8 cellular contexts compared by ENCODE assay signal in genomic region chrX:70479197-70479969, GRCh38. TPM values are rescaled to one million over a fixed set of nuclear protein-coding genes. Genes with fewer than 3 reads are reported as not detected.
DNase-seq lines count a peak whose midpoint lies in the region; ATAC-seq and TF ChIP-seq lines count a peak whose summit lies in the region.
"Had no signal": no experiment of that assay in that cellular context is flagged by ENCODE, and none has a peak within 500 bp of the region (broad histone marks: within the 10 kb centered on the region; RNA-seq: fewer than 3 reads in every experiment).

No MANE protein-coding gene starts in this region.

- ATAC-seq in thoracic aorta (ENCODE audit: insufficient number of reproducible peaks, low FRiP score, low read depth) (no peak), GM21367 (IDR thresholded peaks at IDR 0.05; ENCODE audit: unreplicated experiment) (no peak)

- H3K4me3 ChIP-seq in HUES48 (ENCODE audit: low read depth, low read length) = peak overlapping the region; percentile 35; the same call in 1 of the 2 replicates
- no peak overlapping the region for H3K4me3 ChIP-seq in ascending aorta
- H3K4me3 ChIP-seq in iPS-18a (ENCODE audit: low read length) = peak overlapping the region; percentile 13
- no peak overlapping the region for H3K4me3 ChIP-seq in thoracic aorta

- no peak for TF ChIP-seq CTCF in ascending aorta (IDR thresholded peaks at IDR 0.05)
- no peak for TF ChIP-seq CTCF in thoracic aorta (IDR thresholded peaks at IDR 0.05)

- DNase-seq in ascending aorta (ENCODE audit: low spot score in 2 of 2) (no peak), thoracic aorta (ENCODE audit: low spot score) (no peak)
- DNase-seq in activated T-cell treated with anti-CD3 and anti-CD28 coated beads, Interleukin-2, amount 50 U/mL, for 48 hours = no peak
- DNase-seq in activated naive CD4-positive, alpha-beta T cell treated with anti-CD3 and anti-CD28 coated beads, Interleukin-2, amount 50 U/mL, for 16 hours = no peak
- DNase-seq: activated gamma-delta T cell treated with Interleukin-2 at 50 U/mL for 16 hours had no signal

- H3K27me3 ChIP-seq in HUES48 (ENCODE audit: control insufficient read depth, insufficient read depth, low read length) = no peaks in the 10 kb centered on the region
- no peaks in the 10 kb centered on the region for H3K27me3 ChIP-seq in ascending aorta
- H3K27me3 ChIP-seq in iPS-18a (ENCODE audit: control insufficient read depth, insufficient read depth, low read length) = no peaks in the 10 kb centered on the region
- no peaks in the 10 kb centered on the region for H3K27me3 ChIP-seq in thoracic aorta (replicated peaks; ENCODE audit: insufficient read depth)

- H3K4me1 ChIP-seq in HUES48 (ENCODE audit: control insufficient read depth, insufficient read depth, low read length) (peaks cover 57% of the 10 kb centered on the region), ascending aorta (peaks cover 10 to 15% of the 10 kb centered on the region in 2 donors), iPS-18a (ENCODE audit: control insufficient read depth, low read depth, low read length) (peaks cover 47% of the 10 kb centered on the region), thoracic aorta (ENCODE audit: control insufficient read depth in 1 of 2, low read depth in 2 of 2) (peaks cover 13 to 49% of the 10 kb centered on the region in 2 donors)

- H3K9ac ChIP-seq in HUES48 (ENCODE audit: low read depth, low read length) (no peak overlapping the region), iPS-18a (ENCODE audit: low read length) (no peak overlapping the region)

- H3K36me3 ChIP-seq in HUES48 (ENCODE audit: control insufficient read depth, insufficient read depth, low read length) (peaks cover 29% of the 10 kb centered on the region), ascending aorta (no peaks in the 10 kb centered on the region), iPS-18a (ENCODE audit: control insufficient read depth, low read depth, low read length) (peaks cover 12% of the 10 kb centered on the region), thoracic aorta (no peaks in the 10 kb centered on the region)

- intact Hi-C loops in ascending aorta (cut with DNase I) = no loop called here

- H3K9me3 ChIP-seq in HUES48 (ENCODE audit: control insufficient read depth, insufficient read depth, low read length) = peaks cover 17% of the 10 kb centered on the region
- no peaks in the 10 kb centered on the region for H3K9me3 ChIP-seq in ascending aorta
- peaks cover 8% of the 10 kb centered on the region for H3K9me3 ChIP-seq in iPS-18a (ENCODE audit: control insufficient read depth, low read depth, low read length)
- H3K9me3 ChIP-seq in thoracic aorta = no peaks in the 10 kb centered on the region

- peak overlapping the region; percentile 89 for H3K27ac ChIP-seq in HUES48 (ENCODE audit: low read depth, low read length)
- peak overlapping the region; percentile 46 to 80 for H3K27ac ChIP-seq in ascending aorta
- H3K27ac ChIP-seq in iPS-18a (ENCODE audit: low read length) = peak overlapping the region; percentile 11
- H3K27ac ChIP-seq in thoracic aorta = peak overlapping the region; percentile 47 to 85

RNA-seq across cellular contexts. Expression of gene DLG3, which starts 34.7 kb away (rescaled TPM):
- total RNA-seq in ascending aorta (6.5 TPM), thoracic aorta (10 to 100 TPM; 17.3 to 18.7 TPM)

RNA-seq across cellular contexts. Expression of gene GDPD2, which starts 56.3 kb away (rescaled TPM):
- total RNA-seq in ascending aorta = not detected
- total RNA-seq in thoracic aorta = not detected

Comparison
In these comparisons a context has a peak if more than half of its experiments do, and no peak if none do; other contexts are left out.
1. H3K27ac ChIP-seq: peak in every context shown above with its lines; median percentile 89 in HUES48; 66 in thoracic aorta; 63 in ascending aorta; 11 in iPS-18a.
2. H3K4me3 ChIP-seq: peak in HUES48 (single experiment) and iPS-18a (single experiment); none in ascending aorta (0 of 2) and thoracic aorta (single experiment).